ENCODE assay signal across 14 cellular contexts in the genomic region with DNA sequence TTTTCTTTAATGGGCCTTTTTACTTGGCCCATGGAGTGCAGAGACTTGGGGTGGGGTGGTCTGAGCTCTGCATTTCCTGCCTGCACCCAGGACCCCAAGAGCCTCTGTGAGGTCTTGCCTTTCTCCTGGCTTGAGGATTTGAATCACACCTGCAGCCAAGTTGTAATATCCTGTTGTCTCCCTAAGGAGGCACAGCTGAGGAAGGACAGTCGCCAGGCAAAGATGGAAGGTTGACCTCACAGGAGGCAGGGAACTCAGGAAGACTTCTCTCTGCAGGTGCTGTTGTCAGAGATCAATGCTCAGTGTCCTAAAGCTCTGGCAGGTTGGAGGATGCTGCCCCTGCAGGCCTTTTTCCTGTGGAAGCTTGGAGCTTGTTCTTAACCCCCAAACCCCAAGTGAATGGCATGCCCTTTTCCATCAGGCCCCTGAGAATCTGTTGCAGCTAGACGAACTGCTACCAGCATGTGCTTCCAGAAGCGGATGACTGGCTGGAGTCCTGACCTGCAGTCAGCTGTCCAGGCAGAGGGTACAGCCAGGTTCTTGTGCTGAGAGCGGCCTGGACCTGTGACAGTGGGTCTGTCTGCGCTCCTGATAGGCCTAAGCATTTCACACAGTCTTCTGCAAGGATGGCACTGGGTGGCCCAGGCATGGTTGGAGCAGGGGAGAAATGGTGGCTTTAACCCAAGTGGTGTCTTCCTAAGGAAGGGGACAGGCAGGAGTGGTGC.
"Had no signal": no experiment of that assay in that cellular context is flagged by ENCODE, and none has a peak within 500 bp of the region (broad histone marks: within the 10 kb centered on the region; RNA-seq: fewer than 3 reads in every experiment).

No MANE protein-coding gene starts in this region.

- H3K4me3 ChIP-seq: body of pancreas, left lung, ovary had no signal

- H3K27ac ChIP-seq: body of pancreas, left lung, ovary had no signal

- H3K4me3 Mint-ChIP-seq: activated CD8-positive, alpha-beta T cell treated with anti-CD3 and anti-CD28 coated beads for 36 hours; activated T-helper 17 cell treated with anti-CD3 and anti-CD28 coated beads, Interleukin-2, amount 50 U/mL, for 72 hours; neural crest cell had no signal

- H3K4me1 Mint-ChIP-seq: activated T-helper 17 cell treated with anti-CD3 and anti-CD28 coated beads, Interleukin-2, amount 50 U/mL, for 72 hours had no signal

- H3K9me3 Mint-ChIP-seq: activated CD8-positive, alpha-beta T cell treated with anti-CD3 and anti-CD28 coated beads for 36 hours; activated T-helper 17 cell treated with anti-CD3 and anti-CD28 coated beads, Interleukin-2, amount 50 U/mL, for 72 hours; neural crest cell had no signal

- H3K27me3 ChIP-seq: body of pancreas, left lung, ovary had no signal

- DNase-seq: activated CD4-positive, CD25-positive, alpha-beta regulatory T cell treated with anti-CD3 and anti-CD28 coated beads, Interleukin-2, amount 50 U/mL, for 72 hours; activated naive CD4-positive, alpha-beta T cell treated with anti-CD3 and anti-CD28 coated beads, Interleukin-2, amount 50 U/mL, for 16 hours; activated T-cell treated with anti-CD3 and anti-CD28 coated beads for 4 hours; amniotic stem cell; body of pancreas; dermis blood vessel endothelial cell; glutamatergic neuron; left lung; ovary; T-helper 9 cell had no signal

- ATAC-seq: activated T-helper 17 cell treated with anti-CD3 and anti-CD28 coated beads, Interleukin-2, amount 50 U/mL, for 72 hours; body of pancreas; esophagus mucosa; left lung had no signal

- H3K9me3 ChIP-seq: body of pancreas, left lung, ovary had no signal

- H3K27ac Mint-ChIP-seq: activated T-helper 17 cell treated with anti-CD3 and anti-CD28 coated beads, Interleukin-2, amount 50 U/mL, for 72 hours had no signal

- H3K36me3 ChIP-seq: ovary had no signal

- H3K27me3 Mint-ChIP-seq: activated CD8-positive, alpha-beta T cell treated with anti-CD3 and anti-CD28 coated beads for 36 hours; activated T-helper 17 cell treated with anti-CD3 and anti-CD28 coated beads, Interleukin-2, amount 50 U/mL, for 72 hours had no signal
